Comparison of ENCODE assay signal across 8 cellular contexts in genomic region chr1:156493154-156493631, GRCh38. TPM values are rescaled to one million over a fixed set of nuclear protein-coding genes. Genes with fewer than 3 reads are reported as not detected.
DNase-seq lines count a peak whose midpoint lies in the region; ATAC-seq, FAIRE-seq and TF ChIP-seq lines count a peak whose summit lies in the region.

No MANE protein-coding gene starts in this region.

- TF ChIP-seq EP300 in H1 (IDR thresholded peaks at IDR 0.05; ENCODE audit: borderline replicate concordance in 1 of 2, low read depth in 2 of 2, low read length in 2 of 2): no peak

- no peak overlapping the region for H3K4ac ChIP-seq in H1 (replicated peaks; ENCODE audit: insufficient read length, low read depth, low read length)

- WGBS in H1 (ENCODE audit: extremely low coverage in 1 of 2, insufficient coverage in 1 of 2, insufficient read length in 1 of 2, insufficient replicate concordance in 2 of 2, low coverage in 1 of 2, low lambda C conversion rate in 2 of 2, missing lambda C conversion rate in 1 of 2), 2 experiments: 80% methylated on average over 11 of the region's 11 CpGs; no CpG with 5 or more reads in 1 of the 2 experiments

- no peak for TF ChIP-seq RAD21 in H1 (IDR thresholded peaks at IDR 0.05 in 1 of 2, conservative IDR thresholded peaks at IDR 0.05 in 1 of 2; ENCODE audit: low read depth in 2 of 2, low read length in 2 of 2)

- peaks cover 41% of the 10 kb centered on the region for H3K79me1 ChIP-seq in H1 (ENCODE audit: low read depth, low read length)

- no peak overlapping the region for H3K4me2 ChIP-seq in H1 (ENCODE audit: insufficient read depth in 1 of 2, low read depth in 2 of 2, low read length in 2 of 2)

- H3K79me2 ChIP-seq in H1 (ENCODE audit: control insufficient read depth in 1 of 2, insufficient read depth in 2 of 2, low read length in 2 of 2): peaks cover 10 to 90% of the 10 kb centered on the region in 2 experiments

- H4K5ac ChIP-seq in H1 (ENCODE audit: insufficient read length, low read depth, low read length): no peak overlapping the region

- no peak overlapping the region for H3K14ac ChIP-seq in H1 (ENCODE audit: insufficient read length)

- no peak overlapping the region; the same call in 1 of the 2 replicates for H2BK5ac ChIP-seq in H1 (ENCODE audit: low read depth, low read length)

- H3K4me3 ChIP-seq in GM12875 (ENCODE audit: low read depth, low read length) (peak overlapping the region; percentile 27), NT2/D1 (ENCODE audit: insufficient read length, low read depth) (no peak overlapping the region), H1 (ENCODE audit: extremely low read depth in 1 of 4, insufficient read depth in 2 of 4, low read depth in 3 of 4, low read length in 4 of 4) (no peak overlapping the region), rectal smooth muscle tissue (ENCODE audit: low read length) (peak overlapping the region; percentile 47)

- CTCF ChIA-PET in H1 (lab: Charles Lee; ENCODE audit: partially characterized antibody): interaction anchor here (0.6 to 17.4 kb wide), 5 partner anchors 9 to 134 kb away, joined by 3 to 236 read pairs (median 23); partner anchors contain the start of gene MEF2D

- H3K27me3 ChIP-seq in NT2/D1 (ENCODE audit: insufficient read depth, insufficient read length): no peaks in the 10 kb centered on the region
- H3K27me3 ChIP-seq in H1 (replicated peaks in 1 of 4; ENCODE audit: control insufficient read depth in 3 of 4, extremely low read depth in 1 of 4, insufficient read depth in 3 of 4, low read length in 3 of 4): no peaks in the 10 kb centered on the region
- H3K27me3 ChIP-seq in rectal smooth muscle tissue (ENCODE audit: control insufficient read depth, insufficient read depth, low read length): no peaks in the 10 kb centered on the region

- no peak overlapping the region for H2BK120ac ChIP-seq in H1 (replicated peaks; ENCODE audit: low read depth, low read length)

- H4K91ac ChIP-seq in H1 (replicated peaks; ENCODE audit: insufficient read length, low read length): no peak overlapping the region

- no peak for TF ChIP-seq POLR2A in H1 (IDR thresholded peaks at IDR 0.05; ENCODE audit: control extremely low read depth in 1 of 2, low read depth in 2 of 2, low read length in 2 of 2)

- H3K4me1 ChIP-seq in NT2/D1 (ENCODE audit: insufficient read depth, insufficient read length) (peaks cover 65% of the 10 kb centered on the region), H1 (replicated peaks in 1 of 4; ENCODE audit: control insufficient read depth in 3 of 4, insufficient read depth in 4 of 4, low read length in 3 of 4) (peaks cover 30 to 67% (median 47%) of the 10 kb centered on the region in 4 experiments), rectal smooth muscle tissue (ENCODE audit: control insufficient read depth, insufficient read depth, low read length) (peaks cover 92% of the 10 kb centered on the region)

- peaks cover 12% of the 10 kb centered on the region for H3K36me3 ChIP-seq in NT2/D1 (ENCODE audit: insufficient read depth, insufficient read length, low read length)
- no peaks in the 10 kb centered on the region for H3K36me3 ChIP-seq in H1 (ENCODE audit: control insufficient read depth in 2 of 4, insufficient read depth in 4 of 4, low read length in 3 of 4)
- H3K36me3 ChIP-seq in rectal smooth muscle tissue (ENCODE audit: control insufficient read depth, insufficient read depth, low read length): peaks cover 5% of the 10 kb centered on the region

- H4K8ac ChIP-seq in H1 (ENCODE audit: extremely low read depth, insufficient read depth, low read length): no peak overlapping the region

- POLR2A ChIA-PET in H1 (lab: Charles Lee; ENCODE audit: partially characterized antibody): interaction anchor here (0.6 to 16.1 kb wide), 3 partner anchors 9 to 356 kb away, joined by 3 to 166 read pairs (median 6); partner anchors contain the start of genes MEF2D and NAXE

- H3K9me3 ChIP-seq in NT2/D1 (ENCODE audit: insufficient read depth, low read length) (no peaks in the 10 kb centered on the region), H1 (ENCODE audit: insufficient read depth in 2 of 2, low read depth in 1 of 2, low read length in 1 of 2) (no peaks in the 10 kb centered on the region)

- H2BK20ac ChIP-seq in H1 (ENCODE audit: low read length): no peak overlapping the region

- TF ChIP-seq CTCF in GM12875 (IDR thresholded peaks at IDR 0.05; ENCODE audit: borderline replicate concordance, insufficient read depth, low read depth, low read length): no peak
- no peak for TF ChIP-seq CTCF in H1 (IDR thresholded peaks at IDR 0.05; ENCODE audit: control extremely low read depth in 1 of 3, insufficient read depth in 1 of 3, low read depth in 1 of 3, low read length in 3 of 3)

- FAIRE-seq in H1 (lab: Jason Lieb, UNC): no peak

- peaks cover 2 to 16% of the 10 kb centered on the region in 2 experiments for H4K20me1 ChIP-seq in H1 (replicated peaks in 1 of 2; ENCODE audit: control insufficient read depth in 1 of 2, insufficient read depth in 2 of 2, low read length in 2 of 2)

- no peak for ATAC-seq in HG02885 (IDR thresholded peaks at IDR 0.05; ENCODE audit: poor library complexity, unreplicated experiment)

- no peaks in the 10 kb centered on the region; the same call in 1 of the 2 replicates for H3K23me2 ChIP-seq in H1 (ENCODE audit: low read depth, low read length)

- no peak overlapping the region for H3K23ac ChIP-seq in H1 (ENCODE audit: insufficient read length)

- H3K56ac ChIP-seq in H1 (replicated peaks; ENCODE audit: insufficient read length, low read depth, low read length): no peak overlapping the region

- H3K27ac ChIP-seq in H1 (ENCODE audit: low read depth, low read length): no peak overlapping the region
- peak overlapping the region; percentile 64 for H3K27ac ChIP-seq in rectal smooth muscle tissue (ENCODE audit: low read depth, low read length)

- peak overlapping the region; percentile 7; the same call in 1 of the 2 replicates for H2BK12ac ChIP-seq in H1 (ENCODE audit: low read depth, low read length)

- H2BK15ac ChIP-seq in H1 (ENCODE audit: low read length): no peak overlapping the region

- peak overlapping the region; percentile 4 for H3K9ac ChIP-seq in NT2/D1 (ENCODE audit: insufficient read length, low read depth)
- no peak overlapping the region for H3K9ac ChIP-seq in H1 (replicated peaks in 1 of 4; ENCODE audit: extremely low read depth in 1 of 4, low read depth in 3 of 4, low read length in 3 of 4)
- peak overlapping the region; percentile 17 for H3K9ac ChIP-seq in rectal smooth muscle tissue (ENCODE audit: low read length)

- H2AK5ac ChIP-seq in H1 (ENCODE audit: low read depth, low read length): no peak overlapping the region

- H2AFZ ChIP-seq in H1 (ENCODE audit: low read length): no peak overlapping the region

- H3K18ac ChIP-seq in H1 (ENCODE audit: extremely low read depth, low read length): peak overlapping the region; percentile 32; the same call in 1 of the 2 replicates

- no peak for DNase-seq in NT2/D1 (ENCODE audit: low read depth, low spot score)
- DNase-seq in H1 (ENCODE audit: low read depth in 1 of 2, low spot score in 2 of 2): no peak
- DNase-seq in LoVo (ENCODE audit: low spot score): no peak
- DNase-seq in activated CD4-positive, alpha-beta T cell treated with anti-CD3 and anti-CD28 coated beads, Interleukin-2, amount 50 U/mL, for 48 hours: no peak
- DNase-seq in NCI-H187 treated with DMSO at 0.1 percent for 48 hours (lab: John Stamatoyannopoulos, UW): no peak

TF ChIP-seq in H1, 55 proteins besides CTCF, POLR2A, EP300 and RAD21:
- TF ChIP-seq RFX5 (IDR thresholded peaks at IDR 0.05; ENCODE audit: borderline replicate concordance, low read depth, low read length) (no peak), FOSL1 (IDR thresholded peaks at IDR 0.05; ENCODE audit: insufficient read depth, low read depth, low read length) (no peak), CEBPB (IDR thresholded peaks at IDR 0.05; ENCODE audit: low read depth, low read length) (no peak), KDM1A (IDR thresholded peaks at IDR 0.05; ENCODE audit: borderline replicate concordance, low read length) (no peak), GTF2F1 (IDR thresholded peaks at IDR 0.05; ENCODE audit: borderline replicate concordance, low read depth, low read length) (no peak), CHD1 (IDR thresholded peaks at IDR 0.05; ENCODE audit: low read depth, low read length) (no peak), SIRT6 (IDR thresholded peaks at IDR 0.05; ENCODE audit: low read length) (no peak), ATF2 (IDR thresholded peaks at IDR 0.05; ENCODE audit: low read length) (no peak)

RNA-seq across cellular contexts. Expression of gene MEF2D, which starts 7.4 kb away (rescaled TPM):
- total RNA-seq in H1 (2021; fragmentation: NEBNext Ultra II Directional; extraction: Animal tissue kit (Norgen Biotek cat#: 25700)): 17.3 and 19.5 TPM in 2 replicates
- 20.3 and 44.4 TPM in 2 replicates for polyA plus RNA-seq in H1 (2011; rRNA removed)
- polyA plus RNA-seq in H1 (2011; cell fraction: cytosol; rRNA removed): 12.4 TPM
- 19.5 TPM for polyA plus RNA-seq in H1 (2011; cell fraction: nucleus; rRNA removed)
- polyA plus RNA-seq in H1 (2012, experiment 1 of 2): 10.3 to 14.6 TPM (median 12.8 TPM) in 4 replicates
- 8.1 TPM for polyA plus RNA-seq in H1 (2012, experiment 2 of 2)
- polyA plus RNA-seq in H1 (2013, experiment 1 of 2): 9.1 TPM
- 8.8 TPM for polyA plus RNA-seq in H1 (2013, experiment 2 of 2)
- polyA minus RNA-seq in H1 (2011; rRNA and poly(A)+ RNA removed): 6.7 and 7.7 TPM in 2 replicates
- polyA minus RNA-seq in H1 (2011; cell fraction: cytosol; rRNA and poly(A)+ RNA removed): 14.5 TPM
- polyA minus RNA-seq in H1 (2011; cell fraction: nucleus; rRNA and poly(A)+ RNA removed): 9.3 TPM

Comparison
In these comparisons a context has a peak if more than half of its experiments do, and no peak if none do; other contexts are left out.
1. H3K4me3 ChIP-seq: peak in GM12875 (single experiment) and rectal smooth muscle tissue (single experiment); none in NT2/D1 (single experiment) and H1 (0 of 4).
2. H3K9ac ChIP-seq: peak in NT2/D1 (single experiment) and rectal smooth muscle tissue (single experiment); none in H1 (0 of 4).